ENCODE assay signal across 8 cellular contexts in the genomic region with DNA sequence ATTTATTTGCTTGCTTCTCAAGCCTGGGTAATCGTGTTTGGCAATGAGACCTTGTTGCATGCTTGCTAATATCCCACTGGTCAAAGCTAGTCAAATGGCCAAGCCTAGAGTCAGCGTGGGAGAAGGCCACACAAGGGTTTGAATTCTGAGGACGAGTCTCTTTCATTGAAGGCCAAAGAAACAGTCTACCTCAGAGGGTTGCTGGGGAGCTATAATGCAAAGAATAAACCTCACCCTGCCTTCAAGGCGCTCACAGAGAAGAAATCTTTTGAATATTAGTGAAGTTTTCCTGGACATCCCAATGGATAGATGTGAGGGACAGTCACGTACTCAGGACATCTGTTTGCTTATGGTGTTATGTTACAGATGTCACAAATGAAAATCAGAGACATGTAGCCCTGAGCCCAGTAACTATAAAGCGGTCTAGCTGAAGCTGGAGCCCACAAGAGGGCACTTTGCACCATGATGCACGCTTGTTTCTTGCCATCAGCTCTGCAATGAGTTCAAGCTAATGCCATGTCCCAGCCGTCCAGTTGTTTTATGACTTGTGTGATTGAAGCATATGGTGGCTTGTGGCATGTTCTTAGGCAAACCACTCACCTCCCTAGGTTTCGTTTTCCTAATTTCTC. TPM values are rescaled to one million over a fixed set of nuclear protein-coding genes. Genes with fewer than 3 reads are reported as not detected.
A peak's percentile ranks its signal among the peaks of the same experiment; 100 is the strongest.
DNase-seq lines count a peak whose midpoint lies in the region; ATAC-seq, FAIRE-seq and TF ChIP-seq lines count a peak whose summit lies in the region.

No MANE protein-coding gene starts in this region.

- in situ Hi-C loops in brain microvascular endothelial cell (cut with HindIII; ENCODE audit: low pct_ligation_motif_present, low sequenced_read_pairs), result no loop called here

- ATAC-seq in GM19463 (IDR thresholded peaks at IDR 0.05; ENCODE audit: unreplicated experiment), result peak; percentile 86

- no peaks in the 10 kb centered on the region for H4K20me1 ChIP-seq in keratinocyte (ENCODE audit: control insufficient read depth, extremely low read depth, insufficient read depth, low read length)

- H3K36me3 ChIP-seq in brain microvascular endothelial cell (replicated peaks), result no peaks in the 10 kb centered on the region
- no peaks in the 10 kb centered on the region for H3K36me3 ChIP-seq in keratinocyte (ENCODE audit: control insufficient read depth in 2 of 2, extremely low read depth in 1 of 2, insufficient read depth in 2 of 2, low read length in 2 of 2)

- no peak overlapping the region for H3K9ac ChIP-seq in keratinocyte (ENCODE audit: control insufficient read depth, extremely low read depth, insufficient read depth, low read length)

- H3K27ac ChIP-seq in brain microvascular endothelial cell, result no peak overlapping the region
- no peak overlapping the region for H3K27ac ChIP-seq in keratinocyte (ENCODE audit: control insufficient read depth, insufficient read depth, low read length)

- H3K4me2 ChIP-seq in keratinocyte (ENCODE audit: control insufficient read depth, extremely low read depth, insufficient read depth, low read depth, low read length), result peak overlapping the region; percentile 58

- peak; percentile 91 for DNase-seq in DMS53 (lab: John Stamatoyannopoulos, UW)
- peak; percentile 26 for DNase-seq in HK-2 (ENCODE audit: unreplicated experiment)
- peak; percentile 51 to 52 for DNase-seq in SHP77 (lab: John Stamatoyannopoulos, UW)
- DNase-seq in brain microvascular endothelial cell, result peak; percentile 58
- no peak for DNase-seq in keratinocyte (ENCODE audit: low read depth, low spot score)
- DNase-seq in stimulated activated CD4-positive, alpha-beta T cell treated with anti-CD3 and anti-CD28 coated beads, Interleukin-4, amount 100 ng/mL, for 24 hours, result peak; percentile 23
- no peak for DNase-seq in effector CD8-positive, alpha-beta T cell (lab: John Stamatoyannopoulos, UW)

- no peaks in the 10 kb centered on the region for H3K9me1 ChIP-seq in keratinocyte (ENCODE audit: control insufficient read depth, extremely low read depth, insufficient read depth, low read length)

- H3K4me1 ChIP-seq in keratinocyte (ENCODE audit: control insufficient read depth, extremely low read depth, insufficient read depth, low read length), result peaks cover 15% of the 10 kb centered on the region

- FAIRE-seq in keratinocyte (lab: Jason Lieb, UNC), result peak; percentile 77

- no peaks in the 10 kb centered on the region for H3K9me3 ChIP-seq in keratinocyte (ENCODE audit: control insufficient read depth, low read depth, low read length)

- H3K4me3 ChIP-seq in brain microvascular endothelial cell (ENCODE audit: low read depth, low read length), result peak overlapping the region; percentile 54
- H3K4me3 ChIP-seq in keratinocyte (ENCODE audit: control insufficient read depth in 2 of 3, extremely low read depth in 1 of 3, insufficient read depth in 2 of 3, low read depth in 1 of 3, low read length in 3 of 3), result peak overlapping the region in 1 of 3 experiments; percentile 73

- H2AFZ ChIP-seq in keratinocyte (ENCODE audit: control insufficient read depth, low read length), result peak overlapping the region; percentile 95

- H3K27me3 ChIP-seq in brain microvascular endothelial cell (replicated peaks) (no peaks in the 10 kb centered on the region), keratinocyte (ENCODE audit: control insufficient read depth, extremely low read depth, insufficient read depth, low read length) (no peaks in the 10 kb centered on the region)

- dilution Hi-C loops in keratinocyte (cut with MboI; ENCODE audit: extremely low pct_ligation_motif_present, low sequenced_read_pairs), result no loop called here

- H3K79me2 ChIP-seq in keratinocyte (ENCODE audit: control insufficient read depth, insufficient read depth, low read length), result no peaks in the 10 kb centered on the region

- peak; percentile 74 for TF ChIP-seq CTCF in brain microvascular endothelial cell (IDR thresholded peaks at IDR 0.05; ENCODE audit: low read depth, low read length, missing control alignments)
- peak; percentile 24 to 74 (median 46) for TF ChIP-seq CTCF in keratinocyte (optimal IDR thresholded peaks at IDR 0.05 in 1 of 3, IDR thresholded peaks at IDR 0.05 in 1 of 3, conservative IDR thresholded peaks at IDR 0.05 in 1 of 3; ENCODE audit: extremely low read depth in 1 of 3, insufficient read depth in 2 of 3, low read length in 3 of 3)

RNA-seq across cellular contexts. Expression of gene TLR3, which starts 1.1 kb away (rescaled TPM):
- polyA plus RNA-seq in keratinocyte, result 5.6 to 9.3 TPM (median 8.8 TPM) in 3 replicates
- 0.35 TPM for polyA plus RNA-seq in keratinocyte (2011; ENCODE audit: low read depth)
- 2.4 and 4.9 TPM in 2 replicates for polyA plus RNA-seq in keratinocyte (2011; cell fraction: cytosol; rRNA removed)
- polyA plus RNA-seq in keratinocyte (2011; cell fraction: nucleus; rRNA removed), result 9.6 and 10.3 TPM in 2 replicates
- polyA plus RNA-seq in keratinocyte (2012; ENCODE audit: low replicate concordance), result 0.35 and 3.0 TPM in 2 replicates
- 1.1 to 13.5 TPM (median 8.3 TPM) in 3 replicates for polyA minus RNA-seq in keratinocyte
- 3.3 TPM for polyA minus RNA-seq in keratinocyte (2011; cell fraction: cytosol; rRNA and poly(A)+ RNA removed)
- 7.5 and 14.9 TPM in 2 replicates for polyA minus RNA-seq in keratinocyte (2011; cell fraction: nucleus; rRNA and poly(A)+ RNA removed)

RNA-seq across cellular contexts. Expression of gene FAM149A, which starts 36.6 kb away (rescaled TPM):
- 0.41 to 0.68 TPM (median 0.66 TPM) in 3 replicates for polyA plus RNA-seq in keratinocyte
- polyA plus RNA-seq in keratinocyte (2011; ENCODE audit: low read depth), result not detected
- 0.53 and 0.75 TPM in 2 replicates for polyA plus RNA-seq in keratinocyte (2011; cell fraction: cytosol; rRNA removed)
- 0.43 and 0.59 TPM in 2 replicates for polyA plus RNA-seq in keratinocyte (2011; cell fraction: nucleus; rRNA removed)
- polyA plus RNA-seq in keratinocyte (2012; ENCODE audit: low replicate concordance), result 0.50 TPM in 1 of 2 replicates, not detected in the other
- 0.36 to 1.1 TPM in 2 of 3 replicates, not detected in the other for polyA minus RNA-seq in keratinocyte
- 0.96 TPM for polyA minus RNA-seq in keratinocyte (2011; cell fraction: cytosol; rRNA and poly(A)+ RNA removed)
- 0.39 TPM in 1 of 2 replicates, not detected in the other for polyA minus RNA-seq in keratinocyte (2011; cell fraction: nucleus; rRNA and poly(A)+ RNA removed)

Comparison
In these comparisons a context has a peak if more than half of its experiments do, and no peak if none do; other contexts are left out.
1. DNase-seq: peak in DMS53 (single experiment), HK-2 (single experiment), SHP77 (2 of 2), brain microvascular endothelial cell (single experiment) and stimulated activated CD4-positive, alpha-beta T cell treated with anti-CD3 and anti-CD28 coated beads, Interleukin-4, amount 100 ng/mL, for 24 hours (single experiment); none in keratinocyte (single experiment) and effector CD8-positive, alpha-beta T cell (single experiment).